ENCODE assay signal across 1 cellular context in genomic region chr21:32423320-32423719, GRCh38.
TF ChIP-seq lines count a peak whose summit lies in the region.

No MANE protein-coding gene starts in this region.

TF ChIP-seq in IMR-90, 13 proteins besides CTCF, POLR2A, EP300 and RAD21 (continued from another document):
- TF ChIP-seq ELK1 (IDR thresholded peaks at IDR 0.05; ENCODE audit: borderline replicate concordance, low read depth, low read length) (no peak), CHD1 (IDR thresholded peaks at IDR 0.05; ENCODE audit: low read depth, low read length) (no peak), SMC3 (IDR thresholded peaks at IDR 0.05; ENCODE audit: low read depth, low read length) (no peak)
- TF ChIP-seq, protein P1, sequence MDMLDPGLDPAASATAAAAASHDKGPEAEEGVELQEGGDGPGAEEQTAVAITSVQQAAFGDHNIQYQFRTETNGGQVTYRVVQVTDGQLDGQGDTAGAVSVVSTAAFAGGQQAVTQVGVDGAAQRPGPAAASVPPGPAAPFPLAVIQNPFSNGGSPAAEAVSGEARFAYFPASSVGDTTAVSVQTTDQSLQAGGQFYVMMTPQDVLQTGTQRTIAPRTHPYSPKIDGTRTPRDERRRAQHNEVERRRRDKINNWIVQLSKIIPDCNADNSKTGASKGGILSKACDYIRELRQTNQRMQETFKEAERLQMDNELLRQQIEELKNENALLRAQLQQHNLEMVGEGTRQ (IDR thresholded peaks at IDR 0.05; ENCODE audit: low read depth, low read length) = no peak
